Comparison of ENCODE assay signal across 1 cellular context in genomic region chr3:13475871-13476590, GRCh38.
TF ChIP-seq lines count a peak whose summit lies in the region.

No MANE protein-coding gene starts in this region.

TF ChIP-seq in HepG2, 621 proteins besides CTCF, POLR2A, EP300 and RAD21 (continued from another document and continues in another):
- TF ChIP-seq MNT (IDR thresholded peaks at IDR 0.05) (no peak), ZNF800 (CRISPR knock-in tag; IDR thresholded peaks at IDR 0.05) (no peak), ZNF75D (CRISPR knock-in tag; IDR thresholded peaks at IDR 0.05; ENCODE audit: borderline replicate concordance) (no peak), HNF1B (CRISPR knock-in tag; IDR thresholded peaks at IDR 0.05) (0 out of 2 replicates have a peak, but pooled peaks have one; percentile 68), ZBTB14 (CRISPR knock-in tag; IDR thresholded peaks at IDR 0.05) (no peak), ZNF704 (CRISPR knock-in tag; IDR thresholded peaks at IDR 0.05; ENCODE audit: borderline replicate concordance) (no peak), ZNF547 (CRISPR knock-in tag; IDR thresholded peaks at IDR 0.05) (no peak), TERF1 (CRISPR knock-in tag; IDR thresholded peaks at IDR 0.05) (no peak), PAF1 (CRISPR knock-in tag; IDR thresholded peaks at IDR 0.05) (no peak), ZBTB37 (CRISPR knock-in tag; IDR thresholded peaks at IDR 0.05) (peak; percentile 98), ZFYVE20 (CRISPR knock-in tag; IDR thresholded peaks at IDR 0.05; ENCODE audit: borderline replicate concordance, low read depth) (no peak), BATF2 (CRISPR knock-in tag; IDR thresholded peaks at IDR 0.05) (no peak), HNRNPH1 (optimal IDR thresholded peaks at IDR 0.05; ENCODE audit: low read depth, low read length) (no peak), ZNF780A (CRISPR knock-in tag; IDR thresholded peaks at IDR 0.05) (no peak), ARID3A (IDR thresholded peaks at IDR 0.05; ENCODE audit: low read depth, low read length) (0 out of 2 replicates have a peak, but pooled peaks have one; percentile 47), KLF15 (CRISPR knock-in tag; IDR thresholded peaks at IDR 0.05; ENCODE audit: borderline replicate concordance) (no peak), ZNF275 (CRISPR knock-in tag; IDR thresholded peaks at IDR 0.05; ENCODE audit: borderline replicate concordance) (no peak), SRSF4 (IDR thresholded peaks at IDR 0.05; ENCODE audit: low read depth, low read length, poor library complexity, severe bottlenecking) (no peak), ZNF20 (CRISPR knock-in tag; IDR thresholded peaks at IDR 0.05) (no peak), ZNF639 (CRISPR knock-in tag; conservative IDR thresholded peaks at IDR 0.05) (peak; percentile 53; the same call in 1 of the 2 replicates), IKZF5 (CRISPR knock-in tag; IDR thresholded peaks at IDR 0.05) (peak; percentile 86), CSRNP2 (CRISPR knock-in tag; conservative IDR thresholded peaks at IDR 0.05; ENCODE audit: low read depth) (no peak), GFI1 (CRISPR knock-in tag; IDR thresholded peaks at IDR 0.05; ENCODE audit: borderline replicate concordance) (peak; percentile 99), RNF219 (CRISPR knock-in tag; IDR thresholded peaks at IDR 0.05) (no peak), THAP7 (CRISPR knock-in tag; IDR thresholded peaks at IDR 0.05) (no peak), RAD51 (IDR thresholded peaks at IDR 0.05; ENCODE audit: borderline replicate concordance) (no peak), ATF2 (CRISPR knock-in tag; IDR thresholded peaks at IDR 0.05) (0 out of 2 replicates have a peak, but pooled peaks have one; percentile 20)
